In the genomic region with DNA sequence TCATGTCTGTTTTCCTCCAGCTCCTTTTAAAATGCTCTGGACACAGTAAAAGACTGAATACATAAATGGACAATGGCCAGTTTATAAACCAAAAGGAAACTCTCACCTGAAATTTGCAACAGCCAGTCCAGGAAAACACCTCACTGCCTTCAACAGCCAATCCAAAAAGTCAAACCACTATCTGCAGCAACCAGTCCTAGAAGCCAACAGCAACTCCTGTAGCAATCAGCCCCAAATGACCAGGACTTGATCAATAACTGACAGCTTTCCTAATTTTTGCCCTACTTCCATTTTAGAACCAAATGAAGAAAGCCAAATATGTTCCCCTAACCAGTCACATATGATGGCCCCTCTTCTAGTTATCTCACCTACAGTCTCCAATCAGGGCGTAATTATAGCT, we compare ENCODE assay signal across 29 cellular contexts.
"Had no signal": no experiment of that assay in that cellular context is flagged by ENCODE, and none has a peak within 500 bp of the region (broad histone marks: within the 10 kb centered on the region; RNA-seq: fewer than 3 reads in every experiment).

No MANE protein-coding gene starts in this region.

- H3K4me3 ChIP-seq: colonic mucosa, coronary artery, dorsolateral prefrontal cortex, esophagus muscularis mucosa, esophagus squamous epithelium, gastrocnemius medialis, gastroesophageal sphincter, heart left ventricle, heart right ventricle had no signal

- ATAC-seq: effector memory CD8-positive, alpha-beta T cell; esophagus mucosa; foreskin keratinocyte; gastrocnemius medialis; gastroesophageal sphincter; heart left ventricle; heart right ventricle had no signal

- H3K27ac Mint-ChIP-seq: dendritic cell treated with granulocyte-macrophage colony-stimulating factor and Interleukin-4, amounts not matched to agents 40 ng/mL and 50 ng/mL, for 4 days; effector memory CD8-positive, alpha-beta T cell; endodermal cell had no signal

- H3K27me3 Mint-ChIP-seq: dendritic cell treated with granulocyte-macrophage colony-stimulating factor and Interleukin-4, amounts not matched to agents 40 ng/mL and 50 ng/mL, for 4 days; effector memory CD8-positive, alpha-beta T cell had no signal

- H3K4me1 ChIP-seq: colonic mucosa, esophagus muscularis mucosa, esophagus squamous epithelium, foreskin keratinocyte, gastrocnemius medialis, gastroesophageal sphincter, heart left ventricle, heart right ventricle had no signal

- H3K27me3 ChIP-seq: colonic mucosa, esophagus muscularis mucosa, esophagus squamous epithelium, foreskin keratinocyte, gastrocnemius medialis, gastroesophageal sphincter, heart left ventricle, heart right ventricle had no signal

- H3K36me3 ChIP-seq: colonic mucosa, esophagus muscularis mucosa, esophagus squamous epithelium, gastrocnemius medialis, gastroesophageal sphincter, heart left ventricle, heart right ventricle had no signal

- H3K27ac ChIP-seq: colonic mucosa, coronary artery, dorsolateral prefrontal cortex, epithelial cell of prostate, esophagus muscularis mucosa, esophagus squamous epithelium, foreskin keratinocyte, gastrocnemius medialis, gastroesophageal sphincter, heart left ventricle, heart right ventricle had no signal

- H3K9me3 ChIP-seq: colonic mucosa, esophagus muscularis mucosa, gastrocnemius medialis, gastroesophageal sphincter, heart left ventricle, heart right ventricle had no signal

- DNase-seq: colonic mucosa; cortex of kidney; dermis blood vessel endothelial cell; dorsolateral prefrontal cortex; effector CD4-positive, alpha-beta T cell; effector CD8-positive, alpha-beta T cell; effector memory CD4-positive, alpha-beta T cell; effector memory CD8-positive, alpha-beta T cell; endodermal cell; erythroblast; esophagus squamous epithelium; foreskin fibroblast; foreskin keratinocyte; foreskin melanocyte; gastrocnemius medialis; glutamatergic neuron; head of caudate nucleus; heart left ventricle; heart right ventricle had no signal

- FAIRE-seq: colon, endometrium, endothelial cell of umbilical vein, frontal cortex had no signal

- H3K4me3 Mint-ChIP-seq: dendritic cell treated with granulocyte-macrophage colony-stimulating factor and Interleukin-4, amounts not matched to agents 40 ng/mL and 50 ng/mL, for 4 days; effector memory CD8-positive, alpha-beta T cell; endodermal cell had no signal

- H3K4me1 Mint-ChIP-seq: endodermal cell had no signal
